Comparison of ENCODE assay signal across 8 cellular contexts in genomic region chr7:44606341-44607140, GRCh38. TPM values are rescaled to one million over a fixed set of nuclear protein-coding genes. Genes with fewer than 3 reads are reported as not detected.
A peak's percentile ranks its signal among the peaks of the same experiment; 100 is the strongest.
DNase-seq lines count a peak whose midpoint lies in the region; ATAC-seq, FAIRE-seq and TF ChIP-seq lines count a peak whose summit lies in the region.

OGDH (plus strand) TSS chr7:44606627; CDS start chr7:44624344, 17,717 bp downstream.

- H3K27ac ChIP-seq in adrenal gland (peak within 1 kb of the TSS; percentile 93 to 99 (median 98)), heart left ventricle (peak within 1 kb of the TSS; percentile 93 to 99 (median 98)), upper lobe of left lung (peak within 1 kb of the TSS; percentile 93 to 98 (median 96))

- DNase-seq in GM12892 (ENCODE audit: insufficient read length) (peak; percentile 96), NCI-H146 (lab: John Stamatoyannopoulos, UW) (peak; percentile 99), T-helper 1 cell (peak; percentile 97 to 99 (median 99)), adrenal gland (peak; percentile 99 to 100 (median 99)), heart left ventricle (peak; percentile 99 to 100 (median 99)), posterior cingulate gyrus (peak; percentile 98 to 100 (median 99)), upper lobe of left lung (peak; percentile 99 to 100)

- TF ChIP-seq CTCF in adrenal gland (IDR thresholded peaks at IDR 0.05) (peak in 1 of 6 experiments; percentile 16), heart left ventricle (IDR thresholded peaks at IDR 0.05) (no peak), upper lobe of left lung (IDR thresholded peaks at IDR 0.05) (peak in 3 of 6 experiments; percentile 27 to 35 (median 30))

- H3K36me3 ChIP-seq in adrenal gland (replicated peaks in 1 of 2), result no peaks in the 10 kb centered on the region
- H3K36me3 ChIP-seq in heart left ventricle, result no peaks in the 10 kb centered on the region
- no peaks in the 10 kb centered on the region for H3K36me3 ChIP-seq in upper lobe of left lung

- H3K9me3 ChIP-seq in adrenal gland (replicated peaks in 1 of 3) (no peaks in the 10 kb centered on the region), heart left ventricle (no peaks in the 10 kb centered on the region), upper lobe of left lung (no peaks in the 10 kb centered on the region)

- peaks cover 7 to 18% of the 10 kb centered on the region in 2 donors for H3K4me1 ChIP-seq in adrenal gland (replicated peaks in 1 of 2)
- peaks cover 0 to 33% (median 23%) of the 10 kb centered on the region in 12 donors for H3K4me1 ChIP-seq in heart left ventricle
- H3K4me1 ChIP-seq in upper lobe of left lung, result peaks cover 15 to 30% (median 20%) of the 10 kb centered on the region in 4 donors

- H3K27me3 ChIP-seq in adrenal gland (no peaks in the 10 kb centered on the region), heart left ventricle (no peaks in the 10 kb centered on the region), upper lobe of left lung (no peaks in the 10 kb centered on the region)

- peak; percentile 93 for ATAC-seq in HG02852 (IDR thresholded peaks at IDR 0.05; ENCODE audit: unreplicated experiment)
- peak; percentile 94 to 99 (median 96) for ATAC-seq in heart left ventricle
- peak; percentile 99 for ATAC-seq in upper lobe of left lung (ENCODE audit: low FRiP score in 2 of 2)

- TF ChIP-seq POLR2A in GM12892 (IDR thresholded peaks at IDR 0.05; ENCODE audit: low read depth, low read length) (peak; percentile 92), adrenal gland (IDR thresholded peaks at IDR 0.05) (peak; percentile 85 to 94), heart left ventricle (IDR thresholded peaks at IDR 0.05) (peak; percentile 85 to 96), upper lobe of left lung (IDR thresholded peaks at IDR 0.05) (peak; percentile 42 to 98 (median 92))

- WGBS in adrenal gland, 4 donors, result 0% methylated on average over 16 to 93 of the region's 93 CpGs
- 0 to 1% (median 1%) methylated on average over 27 to 93 of the region's 93 CpGs for WGBS in heart left ventricle, 4 donors
- WGBS in upper lobe of left lung, 2 donors, result 0% methylated on average over 31 to 58 of the region's 93 CpGs

- H3K4me3 ChIP-seq in adrenal gland (peak within 1 kb of the TSS; percentile 13 to 93 (median 86)), heart left ventricle (peak within 1 kb of the TSS; percentile 47 to 93 (median 75)), upper lobe of left lung (peak within 1 kb of the TSS; percentile 60 to 82 (median 70))

- intact Hi-C loops in adrenal gland (cut with DNase I) (no loop called here), heart left ventricle (cut with DNase I) (loop anchor here in 8 of 10 donors (1.0 to 10.0 kb wide), 15 partner anchors 24 to 242 kb away; partner anchors contain the start of genes ZMIZ2 (in 4 of the 8), H2AZ2 (in 3 of the 8), PPIA (in 2 of the 8) and TMED4 (in 1 of the 8)), posterior cingulate gyrus (cut with DNase I) (loop anchor here (2.0 to 5.0 kb wide), 3 partner anchors 142 to 241 kb away; partner anchors contain the start of genes H2AZ2, PPIA and ZMIZ2)

- peak in 1 of 4 donors; percentile 83 for TF ChIP-seq EP300 in upper lobe of left lung (IDR thresholded peaks at IDR 0.05)

- FAIRE-seq in GM12892 (lab: Jason Lieb, UNC), result peak; percentile 99

RNA-seq across cellular contexts. Expression of gene OGDH, which starts in this region (rescaled TPM):
- 37.3 TPM for polyA plus RNA-seq in GM12892 (2012; ENCODE audit: missing spikeins)
- total RNA-seq in adrenal gland (100 to 1,000 TPM; 128 to 284 (median 151) TPM), heart left ventricle (100 to 1,000 TPM; 394 to 789 (median 635) TPM), upper lobe of left lung (100 to 1,000 TPM in 4 of 6 donors, 10 to 100 TPM in 2; 76.1 to 160 (median 134) TPM)
- polyA plus RNA-seq in adrenal gland (100 to 1,000 TPM in 1 of 3 donors, 10 to 100 TPM in 2; 46.0 to 148 (median 59.8) TPM), heart left ventricle (100 to 1,000 TPM; 247 to 519 TPM)

Comparison
In these comparisons a context has a peak if more than half of its experiments do, and no peak if none do; other contexts are left out.
1. Peak in every context shown above with its lines: DNase-seq, ATAC-seq, H3K4me3 ChIP-seq and H3K27ac ChIP-seq.
2. intact Hi-C loops: an anchor here in heart left ventricle (1.0 to 10.0 kb wide) and posterior cingulate gyrus (2.0 to 5.0 kb wide); none called in adrenal gland.